ENCODE assay signal across 1 cellular context in the genomic region with DNA sequence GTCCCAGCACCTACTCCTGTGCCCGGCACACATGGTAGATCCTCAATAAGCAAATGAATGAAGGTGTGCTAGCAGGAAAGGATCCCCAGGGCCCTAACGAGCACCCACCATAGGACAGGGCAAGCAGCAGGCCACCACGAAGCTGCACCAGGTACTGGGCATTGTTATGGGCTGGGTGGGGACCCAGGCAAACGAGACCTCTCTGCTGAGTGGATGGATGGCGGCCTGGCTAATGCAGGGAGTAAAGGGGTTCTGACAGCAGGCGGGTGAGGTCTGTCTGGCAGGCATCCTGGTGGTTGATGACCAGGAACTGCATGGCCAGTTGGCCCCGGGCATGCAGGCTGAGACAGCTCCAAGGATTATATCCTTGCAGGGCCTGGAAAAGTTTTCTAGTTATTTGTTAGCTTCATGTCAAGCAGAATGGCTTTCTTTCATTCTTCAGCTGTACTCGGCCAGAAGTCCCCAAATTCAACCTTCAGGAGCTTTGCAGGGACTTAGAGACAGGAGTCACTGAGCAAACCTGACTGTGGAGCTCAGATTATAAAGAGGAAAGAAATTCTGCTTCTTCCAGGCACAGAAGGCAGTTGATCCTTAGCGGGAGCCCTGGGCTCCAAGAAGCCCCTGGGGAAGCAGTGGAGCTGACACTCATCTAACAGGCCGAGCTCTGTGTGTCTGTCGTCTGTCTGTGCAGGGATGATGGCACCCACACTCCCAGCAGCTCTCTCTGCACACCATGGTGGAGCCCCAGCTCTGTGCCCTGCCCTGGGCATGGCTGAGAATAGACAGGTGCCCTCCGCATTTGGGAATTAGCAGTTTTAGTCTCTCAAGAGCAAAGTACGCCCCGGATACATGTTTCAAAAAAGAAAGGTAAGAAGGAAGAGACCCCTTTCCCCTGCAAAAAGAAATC.
TF ChIP-seq lines count a peak whose summit lies in the region.

No MANE protein-coding gene starts in this region.

TF ChIP-seq in SK-N-SH, 30 proteins besides CTCF, POLR2A, EP300 and RAD21:
- TF ChIP-seq YY1 (IDR thresholded peaks at IDR 0.05; ENCODE audit: low read depth) (no peak), EZH2phosphoT487 (IDR thresholded peaks at IDR 0.05; ENCODE audit: borderline replicate concordance, low read depth) (no peak), TEAD4 (IDR thresholded peaks at IDR 0.05; ENCODE audit: borderline replicate concordance, insufficient read depth) (no peak), FOXJ3 (CRISPR knock-in tag; IDR thresholded peaks at IDR 0.05) (no peak), NRF1 (IDR thresholded peaks at IDR 0.05; ENCODE audit: low read depth, low read length) (no peak), POLR2AphosphoS5 (IDR thresholded peaks at IDR 0.05; ENCODE audit: low read depth, low read length) (no peak), NFIC (IDR thresholded peaks at IDR 0.05; ENCODE audit: borderline replicate concordance) (no peak), SIN3A (IDR thresholded peaks at IDR 0.05; ENCODE audit: borderline replicate concordance, low read depth, low read length) (no peak), MXI1 (IDR thresholded peaks at IDR 0.05; ENCODE audit: low read depth, low read length) (no peak), RCOR1 (IDR thresholded peaks at IDR 0.05; ENCODE audit: low read length) (no peak), RXRA (IDR thresholded peaks at IDR 0.05; ENCODE audit: borderline replicate concordance, low read depth) (no peak), RFX5 (IDR thresholded peaks at IDR 0.05; ENCODE audit: low read length) (no peak), TAF1 (IDR thresholded peaks at IDR 0.05; ENCODE audit: borderline replicate concordance, low read depth, low read length) (no peak), ELF1 (IDR thresholded peaks at IDR 0.05) (no peak), SMC3 (IDR thresholded peaks at IDR 0.05; ENCODE audit: low read depth, low read length) (no peak), FOXM1 (IDR thresholded peaks at IDR 0.05; ENCODE audit: low read depth) (no peak)
- TF ChIP-seq, protein P1, sequence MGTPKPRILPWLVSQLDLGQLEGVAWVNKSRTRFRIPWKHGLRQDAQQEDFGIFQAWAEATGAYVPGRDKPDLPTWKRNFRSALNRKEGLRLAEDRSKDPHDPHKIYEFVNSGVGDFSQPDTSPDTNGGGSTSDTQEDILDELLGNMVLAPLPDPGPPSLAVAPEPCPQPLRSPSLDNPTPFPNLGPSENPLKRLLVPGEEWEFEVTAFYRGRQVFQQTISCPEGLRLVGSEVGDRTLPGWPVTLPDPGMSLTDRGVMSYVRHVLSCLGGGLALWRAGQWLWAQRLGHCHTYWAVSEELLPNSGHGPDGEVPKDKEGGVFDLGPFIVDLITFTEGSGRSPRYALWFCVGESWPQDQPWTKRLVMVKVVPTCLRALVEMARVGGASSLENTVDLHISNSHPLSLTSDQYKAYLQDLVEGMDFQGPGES (IDR thresholded peaks at IDR 0.05; ENCODE audit: low read depth, low read length) = no peak
- TF ChIP-seq, protein P2, sequence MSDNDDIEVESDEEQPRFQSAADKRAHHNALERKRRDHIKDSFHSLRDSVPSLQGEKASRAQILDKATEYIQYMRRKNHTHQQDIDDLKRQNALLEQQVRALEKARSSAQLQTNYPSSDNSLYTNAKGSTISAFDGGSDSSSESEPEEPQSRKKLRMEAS (IDR thresholded peaks at IDR 0.05; ENCODE audit: low read depth) = no peak
- TF ChIP-seq, protein P3, sequence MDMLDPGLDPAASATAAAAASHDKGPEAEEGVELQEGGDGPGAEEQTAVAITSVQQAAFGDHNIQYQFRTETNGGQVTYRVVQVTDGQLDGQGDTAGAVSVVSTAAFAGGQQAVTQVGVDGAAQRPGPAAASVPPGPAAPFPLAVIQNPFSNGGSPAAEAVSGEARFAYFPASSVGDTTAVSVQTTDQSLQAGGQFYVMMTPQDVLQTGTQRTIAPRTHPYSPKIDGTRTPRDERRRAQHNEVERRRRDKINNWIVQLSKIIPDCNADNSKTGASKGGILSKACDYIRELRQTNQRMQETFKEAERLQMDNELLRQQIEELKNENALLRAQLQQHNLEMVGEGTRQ (IDR thresholded peaks at IDR 0.05; ENCODE audit: borderline replicate concordance, low read depth, low read length) = no peak
